Comparison of ENCODE assay signal across 8 cellular contexts in genomic region chr3:32105291-32106131, GRCh38. TPM values are rescaled to one million over a fixed set of nuclear protein-coding genes. Genes with fewer than 3 reads are reported as not detected.
DNase-seq lines count a peak whose midpoint lies in the region; TF ChIP-seq lines count a peak whose summit lies in the region.

No MANE protein-coding gene starts in this region.

- H3K27me3 Mint-ChIP-seq in Caco-2 (ENCODE audit: insufficient read depth, unreplicated experiment): no peaks in the 10 kb centered on the region

- H3K4me2 ChIP-seq in OCI-LY1 (ENCODE audit: low read length): peak overlapping the region; percentile 75

- H3K9me2 ChIP-seq in OCI-LY1 (ENCODE audit: low read depth, low read length): no peaks in the 10 kb centered on the region

- H2AFZ ChIP-seq in OCI-LY1 (ENCODE audit: low read length): peak overlapping the region; percentile 99
- peak overlapping the region; percentile 97 for H2AFZ ChIP-seq in neuron (ENCODE audit: low read depth, low read length)

- H3K4me1 ChIP-seq in Caco-2 (peaks cover 14% of the 10 kb centered on the region), OCI-LY1 (ENCODE audit: insufficient read depth, low read length, severe bottlenecking) (peaks cover 26% of the 10 kb centered on the region), duodenal mucosa (ENCODE audit: control insufficient read depth in 1 of 2, insufficient read depth in 2 of 2, low read length in 2 of 2) (peaks cover 15 to 26% of the 10 kb centered on the region in 2 donors), neuron (ENCODE audit: insufficient read depth, low read length) (peaks cover 4% of the 10 kb centered on the region)

- H3K9me3 Mint-ChIP-seq in Caco-2 (ENCODE audit: unreplicated experiment): peaks cover 23% of the 10 kb centered on the region

- H3K27ac ChIP-seq in OCI-LY1 (ENCODE audit: low read depth, low read length, poor library complexity, severe bottlenecking) (peak overlapping the region; percentile 19), duodenal mucosa (ENCODE audit: low read depth, low read length) (no peak overlapping the region)

- POLR2A ChIA-PET in Caco-2 (lab: Charles Lee): no interaction called here

- H3K9ac ChIP-seq in OCI-LY1 (ENCODE audit: low read length): peak overlapping the region; percentile 63
- H3K9ac ChIP-seq in duodenal mucosa (ENCODE audit: low read depth in 1 of 2, low read length in 2 of 2): no peak overlapping the region

- H4K20me1 ChIP-seq in OCI-LY1 (ENCODE audit: insufficient read depth, low read length): no peaks in the 10 kb centered on the region

- intact Hi-C loops in Caco-2 (cut with micrococcal nuclease; ENCODE audit: unreplicated experiment): loop anchor here (2.0 to 5.0 kb wide), 4 partner anchors 23 to 61 kb away; no protein-coding TSS in a partner anchor

- TF ChIP-seq CTCF in Caco-2 (IDR thresholded peaks at IDR 0.05; ENCODE audit: insufficient read depth in 1 of 2, low read depth in 1 of 2, low read length in 1 of 2, severe bottlenecking in 1 of 2, unreplicated experiment in 1 of 2) (no peak), OCI-LY1 (IDR thresholded peaks at IDR 0.05; ENCODE audit: low read length) (no peak)

- H3K79me2 ChIP-seq in OCI-LY1 (ENCODE audit: insufficient read depth, low read length): peaks cover 5% of the 10 kb centered on the region; the same call in 1 of the 2 replicates

- H3K36me3 ChIP-seq in Caco-2 (ENCODE audit: control insufficient read depth, insufficient read depth, low read length) (no peaks in the 10 kb centered on the region), OCI-LY1 (ENCODE audit: insufficient read depth, low read length) (no peaks in the 10 kb centered on the region), duodenal mucosa (ENCODE audit: control insufficient read depth in 1 of 2, insufficient read depth in 2 of 2, low read length in 2 of 2) (no peaks in the 10 kb centered on the region), neuron (ENCODE audit: insufficient read depth, low read length) (no peaks in the 10 kb centered on the region)

- no TSS peak for BruUV-seq in Caco-2 (replicated peaks; lab: Mats Ljungman, UMichigan)

- H3K4me3 ChIP-seq in Caco-2 (ENCODE audit: low read depth, low read length) (no peak overlapping the region), OCI-LY1 (ENCODE audit: low read depth, low read length, poor library complexity, severe bottlenecking) (peak overlapping the region; percentile 87), duodenal mucosa (ENCODE audit: low read depth in 1 of 2, low read length in 2 of 2) (peak overlapping the region; percentile 53 to 70), neuron (ENCODE audit: low read length) (peak overlapping the region; percentile 57)

- H3K36me3 Mint-ChIP-seq in Caco-2 (ENCODE audit: insufficient read depth, unreplicated experiment): peaks cover 6% of the 10 kb centered on the region

- H3K27ac Mint-ChIP-seq in Caco-2 (ENCODE audit: unreplicated experiment): no peak overlapping the region

- H3K27me3 ChIP-seq in Caco-2 (replicated peaks; ENCODE audit: control insufficient read depth, insufficient read depth, low read length) (no peaks in the 10 kb centered on the region), OCI-LY1 (ENCODE audit: insufficient read depth, low read length) (no peaks in the 10 kb centered on the region), duodenal mucosa (ENCODE audit: control insufficient read depth in 1 of 2, insufficient read depth in 2 of 2, low read length in 2 of 2) (no peaks in the 10 kb centered on the region), neuron (ENCODE audit: insufficient read depth, low read length) (peaks cover 16% of the 10 kb centered on the region)

- CTCF ChIA-PET in Caco-2 (lab: Charles Lee): interaction anchor here (1.5 kb wide), 1 partner anchor 39 kb away, joined by 3 read pairs; no protein-coding TSS in a partner anchor

- DNase-seq in Caco-2 (peak in 1 of 2 experiments; percentile 21), NCI-H510A treated with DMSO at 0.1 percent for 48 hours (lab: John Stamatoyannopoulos, UW) (no peak), NCI-H526 treated with DMSO at 0.1 percent for 48 hours (lab: John Stamatoyannopoulos, UW) (no peak), GM19238 (ENCODE audit: insufficient read length, low spot score) (no peak), AG20443 (ENCODE audit: low spot score) (no peak)

- no peaks in the 10 kb centered on the region for H3F3A ChIP-seq in OCI-LY1 (ENCODE audit: insufficient read depth, low read length)

- H3K9me3 ChIP-seq in Caco-2: peaks cover 8% of the 10 kb centered on the region; the same call in 1 of the 2 replicates
- H3K9me3 ChIP-seq in OCI-LY1 (ENCODE audit: low read length): no peaks in the 10 kb centered on the region
- H3K9me3 ChIP-seq in duodenal mucosa (ENCODE audit: control insufficient read depth in 1 of 2, low read length in 2 of 2): peaks cover 10 to 11% of the 10 kb centered on the region in 2 donors
- peaks cover 3% of the 10 kb centered on the region for H3K9me3 ChIP-seq in neuron (ENCODE audit: low read length)

- H3K4me3 Mint-ChIP-seq in Caco-2 (ENCODE audit: unreplicated experiment): peak overlapping the region; percentile 82

- H3K4me1 Mint-ChIP-seq in Caco-2 (ENCODE audit: low read depth, unreplicated experiment): peaks cover 10% of the 10 kb centered on the region

RNA-seq across cellular contexts. Expression of gene GPD1L, which starts 0.9 kb away (rescaled TPM):
- 8.8 and 9.3 TPM in 2 replicates for total RNA-seq in Caco-2 (2022)
